ENCODE assay signal across 1 cellular context in the genomic region with DNA sequence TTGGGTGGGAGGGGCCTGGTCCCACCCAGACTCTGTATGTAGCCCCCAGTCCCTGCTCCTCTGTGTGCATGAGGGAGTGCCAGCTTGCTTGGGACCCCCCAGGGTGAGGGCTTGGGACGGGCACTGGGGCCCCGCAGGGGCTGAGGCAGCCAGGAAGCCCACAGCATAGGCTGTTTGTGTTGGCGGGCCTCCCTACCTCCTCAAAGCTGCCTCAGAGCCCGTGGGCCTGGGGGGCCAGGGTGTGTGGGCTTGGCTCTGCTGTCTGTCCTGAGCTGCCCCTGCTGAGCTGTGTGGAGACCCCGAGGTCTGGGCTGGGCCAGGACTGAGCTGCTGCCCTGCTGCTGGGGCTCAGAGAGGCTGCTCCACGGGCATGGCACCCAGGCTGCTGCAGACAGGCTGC.
A peak's percentile ranks its signal among the peaks of the same experiment; 100 is the strongest.
TF ChIP-seq lines count a peak whose summit lies in the region.

No MANE protein-coding gene starts in this region.

TF ChIP-seq in HEK293, 187 proteins besides CTCF, POLR2A, EP300 and RAD21 (continues in another document):
- TF ChIP-seq ZNF350 (tag by site-specific recombination; IDR thresholded peaks at IDR 0.05) (no peak), KLF7 (tag by site-specific recombination; IDR thresholded peaks at IDR 0.05; ENCODE audit: borderline replicate concordance) (no peak), ZNF302 (tag by site-specific recombination; IDR thresholded peaks at IDR 0.05; ENCODE audit: low read depth) (no peak), ZNF473 (tag by site-specific recombination; IDR thresholded peaks at IDR 0.05) (no peak), ZNF785 (tag by site-specific recombination; IDR thresholded peaks at IDR 0.05) (no peak), SCRT1 (tag by site-specific recombination; IDR thresholded peaks at IDR 0.05; ENCODE audit: borderline replicate concordance) (no peak), ZIC2 (tag by site-specific recombination; IDR thresholded peaks at IDR 0.05) (peak; percentile 84), ZNF596 (tag by site-specific recombination; IDR thresholded peaks at IDR 0.05) (no peak), ZNF140 (tag by site-specific recombination; IDR thresholded peaks at IDR 0.05) (no peak), ZNF175 (tag by site-specific recombination; IDR thresholded peaks at IDR 0.05) (no peak), MZF1 (tag by site-specific recombination; IDR thresholded peaks at IDR 0.05; ENCODE audit: borderline replicate concordance) (no peak), ZEB2 (tag by site-specific recombination; IDR thresholded peaks at IDR 0.05) (no peak), ZNF560 (tag by site-specific recombination; IDR thresholded peaks at IDR 0.05; ENCODE audit: borderline replicate concordance) (no peak), ZNF561 (tag by site-specific recombination; IDR thresholded peaks at IDR 0.05; ENCODE audit: borderline replicate concordance) (no peak), ZNF202 (tag by site-specific recombination; IDR thresholded peaks at IDR 0.05; ENCODE audit: borderline replicate concordance) (no peak), PRDM1 (tag by site-specific recombination; IDR thresholded peaks at IDR 0.05) (no peak), ZNF501 (tag by site-specific recombination; IDR thresholded peaks at IDR 0.05) (no peak), ZNF600 (tag by site-specific recombination; IDR thresholded peaks at IDR 0.05) (no peak), HOXA7 (CRISPR knock-in tag; IDR thresholded peaks at IDR 0.05; ENCODE audit: borderline replicate concordance) (no peak), ZNF132 (tag by site-specific recombination; IDR thresholded peaks at IDR 0.05; ENCODE audit: borderline replicate concordance) (no peak), EGR2 (tag by site-specific recombination; IDR thresholded peaks at IDR 0.05; ENCODE audit: low read depth) (peak; percentile 70), ZNF530 (tag by site-specific recombination; IDR thresholded peaks at IDR 0.05; ENCODE audit: low read depth) (no peak), ZSCAN23 (tag by site-specific recombination; IDR thresholded peaks at IDR 0.05) (no peak), GLIS2 (tag by site-specific recombination; IDR thresholded peaks at IDR 0.05) (peak; percentile 52; the same call in 1 of the 2 replicates), ZNF626 (tag by site-specific recombination; IDR thresholded peaks at IDR 0.05) (no peak), IKZF3 (tag by site-specific recombination; IDR thresholded peaks at IDR 0.05) (0 out of 2 replicates have a peak, but pooled peaks have one; percentile 16), ZFHX2 (tag by site-specific recombination; conservative IDR thresholded peaks at IDR 0.05) (peak; percentile 85), ZBTB8A (tag by site-specific recombination; IDR thresholded peaks at IDR 0.05) (peak; percentile 63), ZXDB (tag by site-specific recombination; IDR thresholded peaks at IDR 0.05) (peak; percentile 91), ZNF23 (tag by site-specific recombination; IDR thresholded peaks at IDR 0.05; ENCODE audit: borderline replicate concordance) (no peak), ZNF174 (tag by site-specific recombination; IDR thresholded peaks at IDR 0.05) (no peak), ZNF549 (tag by site-specific recombination; IDR thresholded peaks at IDR 0.05) (no peak), ZSCAN30 (tag by site-specific recombination; IDR thresholded peaks at IDR 0.05) (no peak), GLIS1 (tag by site-specific recombination; IDR thresholded peaks at IDR 0.05) (peak; percentile 98), ZNF571 (tag by site-specific recombination; IDR thresholded peaks at IDR 0.05) (no peak)
- TF ChIP-seq, protein P1, sequence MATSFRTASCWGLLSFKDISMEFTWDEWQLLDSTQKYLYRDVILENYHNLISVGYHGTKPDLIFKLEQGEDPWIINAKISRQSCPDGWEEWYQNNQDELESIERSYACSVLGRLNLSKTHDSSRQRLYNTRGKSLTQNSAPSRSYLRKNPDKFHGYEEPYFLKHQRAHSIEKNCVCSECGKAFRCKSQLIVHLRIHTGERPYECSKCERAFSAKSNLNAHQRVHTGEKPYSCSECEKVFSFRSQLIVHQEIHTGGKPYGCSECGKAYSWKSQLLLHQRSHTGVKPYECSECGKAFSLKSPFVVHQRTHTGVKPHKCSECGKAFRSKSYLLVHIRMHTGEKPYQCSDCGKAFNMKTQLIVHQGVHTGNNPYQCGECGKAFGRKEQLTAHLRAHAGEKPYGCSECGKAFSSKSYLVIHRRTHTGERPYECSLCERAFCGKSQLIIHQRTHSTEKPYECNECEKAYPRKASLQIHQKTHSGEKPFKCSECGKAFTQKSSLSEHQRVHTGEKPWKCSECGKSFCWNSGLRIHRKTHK (tag by site-specific recombination; IDR thresholded peaks at IDR 0.05): no peak
- TF ChIP-seq, protein P2, sequence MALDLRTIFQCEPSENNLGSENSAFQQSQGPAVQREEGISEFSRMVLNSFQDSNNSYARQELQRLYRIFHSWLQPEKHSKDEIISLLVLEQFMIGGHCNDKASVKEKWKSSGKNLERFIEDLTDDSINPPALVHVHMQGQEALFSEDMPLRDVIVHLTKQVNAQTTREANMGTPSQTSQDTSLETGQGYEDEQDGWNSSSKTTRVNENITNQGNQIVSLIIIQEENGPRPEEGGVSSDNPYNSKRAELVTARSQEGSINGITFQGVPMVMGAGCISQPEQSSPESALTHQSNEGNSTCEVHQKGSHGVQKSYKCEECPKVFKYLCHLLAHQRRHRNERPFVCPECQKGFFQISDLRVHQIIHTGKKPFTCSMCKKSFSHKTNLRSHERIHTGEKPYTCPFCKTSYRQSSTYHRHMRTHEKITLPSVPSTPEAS (tag by site-specific recombination; IDR thresholded peaks at IDR 0.05): no peak
- TF ChIP-seq, protein P3, sequence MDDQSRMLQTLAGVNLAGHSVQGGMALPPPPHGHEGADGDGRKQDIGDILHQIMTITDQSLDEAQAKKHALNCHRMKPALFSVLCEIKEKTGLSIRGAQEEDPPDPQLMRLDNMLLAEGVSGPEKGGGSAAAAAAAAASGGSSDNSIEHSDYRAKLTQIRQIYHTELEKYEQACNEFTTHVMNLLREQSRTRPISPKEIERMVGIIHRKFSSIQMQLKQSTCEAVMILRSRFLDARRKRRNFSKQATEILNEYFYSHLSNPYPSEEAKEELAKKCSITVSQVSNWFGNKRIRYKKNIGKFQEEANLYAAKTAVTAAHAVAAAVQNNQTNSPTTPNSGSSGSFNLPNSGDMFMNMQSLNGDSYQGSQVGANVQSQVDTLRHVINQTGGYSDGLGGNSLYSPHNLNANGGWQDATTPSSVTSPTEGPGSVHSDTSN (CRISPR knock-in tag; IDR thresholded peaks at IDR 0.05): no peak
- TF ChIP-seq, protein P4, sequence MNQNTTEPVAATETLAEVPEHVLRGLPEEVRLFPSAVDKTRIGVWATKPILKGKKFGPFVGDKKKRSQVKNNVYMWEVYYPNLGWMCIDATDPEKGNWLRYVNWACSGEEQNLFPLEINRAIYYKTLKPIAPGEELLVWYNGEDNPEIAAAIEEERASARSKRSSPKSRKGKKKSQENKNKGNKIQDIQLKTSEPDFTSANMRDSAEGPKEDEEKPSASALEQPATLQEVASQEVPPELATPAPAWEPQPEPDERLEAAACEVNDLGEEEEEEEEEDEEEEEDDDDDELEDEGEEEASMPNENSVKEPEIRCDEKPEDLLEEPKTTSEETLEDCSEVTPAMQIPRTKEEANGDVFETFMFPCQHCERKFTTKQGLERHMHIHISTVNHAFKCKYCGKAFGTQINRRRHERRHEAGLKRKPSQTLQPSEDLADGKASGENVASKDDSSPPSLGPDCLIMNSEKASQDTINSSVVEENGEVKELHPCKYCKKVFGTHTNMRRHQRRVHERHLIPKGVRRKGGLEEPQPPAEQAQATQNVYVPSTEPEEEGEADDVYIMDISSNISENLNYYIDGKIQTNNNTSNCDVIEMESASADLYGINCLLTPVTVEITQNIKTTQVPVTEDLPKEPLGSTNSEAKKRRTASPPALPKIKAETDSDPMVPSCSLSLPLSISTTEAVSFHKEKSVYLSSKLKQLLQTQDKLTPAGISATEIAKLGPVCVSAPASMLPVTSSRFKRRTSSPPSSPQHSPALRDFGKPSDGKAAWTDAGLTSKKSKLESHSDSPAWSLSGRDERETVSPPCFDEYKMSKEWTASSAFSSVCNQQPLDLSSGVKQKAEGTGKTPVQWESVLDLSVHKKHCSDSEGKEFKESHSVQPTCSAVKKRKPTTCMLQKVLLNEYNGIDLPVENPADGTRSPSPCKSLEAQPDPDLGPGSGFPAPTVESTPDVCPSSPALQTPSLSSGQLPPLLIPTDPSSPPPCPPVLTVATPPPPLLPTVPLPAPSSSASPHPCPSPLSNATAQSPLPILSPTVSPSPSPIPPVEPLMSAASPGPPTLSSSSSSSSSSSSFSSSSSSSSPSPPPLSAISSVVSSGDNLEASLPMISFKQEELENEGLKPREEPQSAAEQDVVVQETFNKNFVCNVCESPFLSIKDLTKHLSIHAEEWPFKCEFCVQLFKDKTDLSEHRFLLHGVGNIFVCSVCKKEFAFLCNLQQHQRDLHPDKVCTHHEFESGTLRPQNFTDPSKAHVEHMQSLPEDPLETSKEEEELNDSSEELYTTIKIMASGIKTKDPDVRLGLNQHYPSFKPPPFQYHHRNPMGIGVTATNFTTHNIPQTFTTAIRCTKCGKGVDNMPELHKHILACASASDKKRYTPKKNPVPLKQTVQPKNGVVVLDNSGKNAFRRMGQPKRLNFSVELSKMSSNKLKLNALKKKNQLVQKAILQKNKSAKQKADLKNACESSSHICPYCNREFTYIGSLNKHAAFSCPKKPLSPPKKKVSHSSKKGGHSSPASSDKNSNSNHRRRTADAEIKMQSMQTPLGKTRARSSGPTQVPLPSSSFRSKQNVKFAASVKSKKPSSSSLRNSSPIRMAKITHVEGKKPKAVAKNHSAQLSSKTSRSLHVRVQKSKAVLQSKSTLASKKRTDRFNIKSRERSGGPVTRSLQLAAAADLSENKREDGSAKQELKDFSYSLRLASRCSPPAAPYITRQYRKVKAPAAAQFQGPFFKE (tag by site-specific recombination; IDR thresholded peaks at IDR 0.05; ENCODE audit: borderline replicate concordance): no peak
- TF ChIP-seq, protein P5, sequence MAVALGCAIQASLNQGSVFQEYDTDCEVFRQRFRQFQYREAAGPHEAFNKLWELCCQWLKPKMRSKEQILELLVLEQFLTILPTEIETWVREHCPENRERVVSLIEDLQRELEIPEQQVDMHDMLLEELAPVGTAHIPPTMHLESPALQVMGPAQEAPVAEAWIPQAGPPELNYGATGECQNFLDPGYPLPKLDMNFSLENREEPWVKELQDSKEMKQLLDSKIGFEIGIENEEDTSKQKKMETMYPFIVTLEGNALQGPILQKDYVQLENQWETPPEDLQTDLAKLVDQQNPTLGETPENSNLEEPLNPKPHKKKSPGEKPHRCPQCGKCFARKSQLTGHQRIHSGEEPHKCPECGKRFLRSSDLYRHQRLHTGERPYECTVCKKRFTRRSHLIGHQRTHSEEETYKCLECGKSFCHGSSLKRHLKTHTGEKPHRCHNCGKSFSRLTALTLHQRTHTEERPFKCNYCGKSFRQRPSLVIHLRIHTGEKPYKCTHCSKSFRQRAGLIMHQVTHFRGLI (tag by site-specific recombination; IDR thresholded peaks at IDR 0.05): peak; percentile 41; the same call in 1 of the 2 replicates
- TF ChIP-seq, protein P6, sequence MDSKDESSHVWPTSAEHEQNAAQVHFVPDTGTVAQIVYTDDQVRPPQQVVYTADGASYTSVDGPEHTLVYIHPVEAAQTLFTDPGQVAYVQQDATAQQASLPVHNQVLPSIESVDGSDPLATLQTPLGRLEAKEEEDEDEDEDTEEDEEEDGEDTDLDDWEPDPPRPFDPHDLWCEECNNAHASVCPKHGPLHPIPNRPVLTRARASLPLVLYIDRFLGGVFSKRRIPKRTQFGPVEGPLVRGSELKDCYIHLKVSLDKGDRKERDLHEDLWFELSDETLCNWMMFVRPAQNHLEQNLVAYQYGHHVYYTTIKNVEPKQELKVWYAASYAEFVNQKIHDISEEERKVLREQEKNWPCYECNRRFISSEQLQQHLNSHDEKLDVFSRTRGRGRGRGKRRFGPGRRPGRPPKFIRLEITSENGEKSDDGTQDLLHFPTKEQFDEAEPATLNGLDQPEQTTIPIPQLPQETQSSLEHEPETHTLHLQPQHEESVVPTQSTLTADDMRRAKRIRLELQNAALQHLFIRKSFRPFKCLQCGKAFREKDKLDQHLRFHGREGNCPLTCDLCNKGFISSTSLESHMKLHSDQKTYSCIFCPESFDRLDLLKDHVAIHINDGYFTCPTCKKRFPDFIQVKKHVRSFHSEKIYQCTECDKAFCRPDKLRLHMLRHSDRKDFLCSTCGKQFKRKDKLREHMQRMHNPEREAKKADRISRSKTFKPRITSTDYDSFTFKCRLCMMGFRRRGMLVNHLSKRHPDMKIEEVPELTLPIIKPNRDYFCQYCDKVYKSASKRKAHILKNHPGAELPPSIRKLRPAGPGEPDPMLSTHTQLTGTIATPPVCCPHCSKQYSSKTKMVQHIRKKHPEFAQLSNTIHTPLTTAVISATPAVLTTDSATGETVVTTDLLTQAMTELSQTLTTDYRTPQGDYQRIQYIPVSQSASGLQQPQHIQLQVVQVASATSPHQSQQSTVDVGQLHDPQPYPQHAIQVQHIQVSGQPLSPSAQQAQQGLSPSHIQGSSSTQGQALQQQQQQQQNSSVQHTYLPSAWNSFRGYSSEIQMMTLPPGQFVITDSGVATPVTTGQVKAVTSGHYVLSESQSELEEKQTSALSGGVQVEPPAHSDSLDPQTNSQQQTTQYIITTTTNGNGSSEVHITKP (tag by site-specific recombination; IDR thresholded peaks at IDR 0.05): no peak
- TF ChIP-seq, protein P7, sequence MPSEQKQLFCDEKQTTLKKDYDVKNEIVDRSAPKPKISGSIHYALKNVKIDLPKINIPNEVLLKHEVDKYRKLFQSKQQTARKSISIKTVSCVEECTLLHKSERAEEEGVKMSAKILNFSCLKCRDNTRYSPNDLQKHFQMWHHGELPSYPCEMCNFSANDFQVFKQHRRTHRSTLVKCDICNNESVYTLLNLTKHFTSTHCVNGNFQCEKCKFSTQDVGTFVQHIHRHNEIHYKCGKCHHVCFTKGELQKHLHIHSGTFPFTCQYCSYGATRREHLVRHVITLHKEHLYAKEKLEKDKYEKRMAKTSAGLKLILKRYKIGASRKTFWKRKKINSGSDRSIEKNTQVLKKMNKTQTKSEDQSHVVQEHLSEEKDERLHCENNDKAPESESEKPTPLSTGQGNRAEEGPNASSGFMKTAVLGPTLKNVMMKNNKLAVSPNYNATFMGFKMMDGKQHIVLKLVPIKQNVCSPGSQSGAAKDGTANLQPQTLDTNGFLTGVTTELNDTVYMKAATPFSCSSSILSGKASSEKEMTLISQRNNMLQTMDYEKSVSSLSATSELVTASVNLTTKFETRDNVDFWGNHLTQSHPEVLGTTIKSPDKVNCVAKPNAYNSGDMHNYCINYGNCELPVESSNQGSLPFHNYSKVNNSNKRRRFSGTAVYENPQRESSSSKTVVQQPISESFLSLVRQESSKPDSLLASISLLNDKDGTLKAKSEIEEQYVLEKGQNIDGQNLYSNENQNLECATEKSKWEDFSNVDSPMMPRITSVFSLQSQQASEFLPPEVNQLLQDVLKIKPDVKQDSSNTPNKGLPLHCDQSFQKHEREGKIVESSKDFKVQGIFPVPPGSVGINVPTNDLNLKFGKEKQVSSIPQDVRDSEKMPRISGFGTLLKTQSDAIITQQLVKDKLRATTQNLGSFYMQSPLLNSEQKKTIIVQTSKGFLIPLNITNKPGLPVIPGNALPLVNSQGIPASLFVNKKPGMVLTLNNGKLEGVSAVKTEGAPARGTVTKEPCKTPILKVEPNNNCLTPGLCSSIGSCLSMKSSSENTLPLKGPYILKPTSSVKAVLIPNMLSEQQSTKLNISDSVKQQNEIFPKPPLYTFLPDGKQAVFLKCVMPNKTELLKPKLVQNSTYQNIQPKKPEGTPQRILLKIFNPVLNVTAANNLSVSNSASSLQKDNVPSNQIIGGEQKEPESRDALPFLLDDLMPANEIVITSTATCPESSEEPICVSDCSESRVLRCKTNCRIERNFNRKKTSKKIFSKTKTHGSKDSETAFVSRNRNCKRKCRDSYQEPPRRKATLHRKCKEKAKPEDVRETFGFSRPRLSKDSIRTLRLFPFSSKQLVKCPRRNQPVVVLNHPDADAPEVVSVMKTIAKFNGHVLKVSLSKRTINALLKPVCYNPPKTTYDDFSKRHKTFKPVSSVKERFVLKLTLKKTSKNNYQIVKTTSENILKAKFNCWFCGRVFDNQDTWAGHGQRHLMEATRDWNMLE (tag by site-specific recombination; conservative IDR thresholded peaks at IDR 0.05; ENCODE audit: low read depth): no peak
